ENCODE assay signal across 9 cellular contexts in genomic region chr11:47564933-47565339, GRCh38. TPM values are rescaled to one million over a fixed set of nuclear protein-coding genes. Genes with fewer than 3 reads are reported as not detected.
DNase-seq lines count a peak whose midpoint lies in the region; ATAC-seq and TF ChIP-seq lines count a peak whose summit lies in the region.
"Had no signal": no experiment of that assay in that cellular context is flagged by ENCODE, and none has a peak within 500 bp of the region (broad histone marks: within the 10 kb centered on the region; RNA-seq: fewer than 3 reads in every experiment).

No MANE protein-coding gene starts in this region.

- peak overlapping the region; percentile 72 for H3K27ac ChIP-seq in HL-60 (replicated peaks)
- H3K27ac ChIP-seq in mammary epithelial cell (ENCODE audit: insufficient read depth, low read depth, low read length), result peak overlapping the region; percentile 67
- no peak overlapping the region for H3K27ac ChIP-seq in mesendoderm (ENCODE audit: low read depth, low read length)

- peak overlapping the region; percentile 80 for H3K23ac ChIP-seq in mesendoderm (ENCODE audit: low read length)

- H2BK5ac ChIP-seq in mesendoderm (ENCODE audit: low read length), result no peak overlapping the region

- H3K79me2 ChIP-seq in mammary epithelial cell (ENCODE audit: insufficient read depth, low read length) (peaks cover 46% of the 10 kb centered on the region), mesendoderm (ENCODE audit: control insufficient read depth, insufficient read depth, low read length) (peaks cover 2% of the 10 kb centered on the region)

- H3K9ac ChIP-seq in mammary epithelial cell (ENCODE audit: insufficient read depth, low read length) (peak overlapping the region; percentile 82), mesendoderm (ENCODE audit: low read length) (peak overlapping the region; percentile 72)

- peak overlapping the region; percentile 100 for H3K56ac ChIP-seq in mesendoderm (ENCODE audit: low read length)

- TF ChIP-seq CTCF in GM12865 (IDR thresholded peaks at IDR 0.05; ENCODE audit: insufficient read depth, low read depth, low read length, missing control alignments) (no peak), HL-60 (IDR thresholded peaks at IDR 0.05; ENCODE audit: insufficient read depth, low read length) (no peak), mammary epithelial cell (conservative IDR thresholded peaks at IDR 0.05 in 1 of 2, IDR thresholded peaks at IDR 0.05 in 1 of 2; ENCODE audit: extremely low read depth in 1 of 2, insufficient read depth in 1 of 2, low read depth in 1 of 2, low read length in 2 of 2) (no peak)

- H4K8ac ChIP-seq in mesendoderm (ENCODE audit: low read depth, low read length), result no peak overlapping the region

- H4K5ac ChIP-seq in mesendoderm (ENCODE audit: low read length), result no peak overlapping the region

- peak overlapping the region; percentile 98 for H3K4me2 ChIP-seq in mammary epithelial cell (ENCODE audit: insufficient read depth, low read depth, low read length)
- H3K4me2 ChIP-seq in mesendoderm (ENCODE audit: low read length), result peak overlapping the region; percentile 81

- CTCF ChIA-PET in mammary epithelial cell (lab: Charles Lee; ENCODE audit: low non-redundant PET), result interaction anchor here (0.8 kb wide), 1 partner anchor 191 kb away, joined by 6 read pairs; no protein-coding TSS in a partner anchor

- H3K36me3 ChIP-seq in mammary epithelial cell (ENCODE audit: insufficient read depth, low read length) (peaks cover under 1% of the 10 kb centered on the region), mesendoderm (ENCODE audit: control insufficient read depth, insufficient read depth, low read length) (peaks cover 4% of the 10 kb centered on the region)

- 27% methylated on average over 4 of the region's 11 CpGs for WGBS in mammary epithelial cell (ENCODE audit: low coverage, missing lambda C conversion rate)
- no CpG with 5 or more reads among the region's 11 CpGs for WGBS in mesendoderm (ENCODE audit: extremely low coverage, insufficient coverage, low lambda C conversion rate)

- no peak overlapping the region for H3K4ac ChIP-seq in mesendoderm (ENCODE audit: low read depth, low read length)

- H2AFZ ChIP-seq in mammary epithelial cell (ENCODE audit: low read depth, low read length), result peak overlapping the region; percentile 100

- H2BK120ac ChIP-seq in mesendoderm (ENCODE audit: low read depth, low read length), result no peak overlapping the region

- no peaks in the 10 kb centered on the region for H4K20me1 ChIP-seq in mammary epithelial cell (ENCODE audit: insufficient read depth, low read length)

- H3K27me3 ChIP-seq in HL-60 (ENCODE audit: insufficient read depth, poor library complexity, severe bottlenecking) (no peaks in the 10 kb centered on the region), mammary epithelial cell (ENCODE audit: insufficient read depth, low read length) (no peaks in the 10 kb centered on the region), mesendoderm (ENCODE audit: insufficient read depth, low read length, poor library complexity) (no peaks in the 10 kb centered on the region)

- peak overlapping the region; percentile 19 for H3K18ac ChIP-seq in mesendoderm (ENCODE audit: low read length)

- BruUV-seq in mammary epithelial cell (replicated peaks; lab: Mats Ljungman, UMichigan), result TSS peak; percentile 34

- peak overlapping the region; percentile 82 for H2AK5ac ChIP-seq in mesendoderm (ENCODE audit: low read length)

- no peak for DNase-seq in GM12865 (ENCODE audit: low read depth)
- no peak for DNase-seq in HL-60 (ENCODE audit: low read depth in 1 of 2, low spot score in 1 of 2)
- DNase-seq in mammary epithelial cell, result no peak
- DNase-seq in mesendoderm, result no peak
- DNase-seq in activated gamma-delta T cell treated with Interleukin-2 at 50 U/mL for 16 hours, result no peak
- no peak for DNase-seq in SHP77 treated with DMSO at 0.1 percent for 48 hours (lab: John Stamatoyannopoulos, UW)
- no peak for DNase-seq in UCSD-AML1 (lab: John Stamatoyannopoulos, UW; ENCODE audit: unreplicated experiment)

- dilution Hi-C loops in mammary epithelial cell (cut with HindIII; ENCODE audit: low sequenced_read_pairs), result no loop called here

- H3K79me1 ChIP-seq in mesendoderm (ENCODE audit: low read length), result peaks cover 6% of the 10 kb centered on the region

- H2BK15ac ChIP-seq in mesendoderm (replicated peaks; ENCODE audit: low read depth), result no peak overlapping the region

- in situ Hi-C loops in mammary epithelial cell (cut with MboI; ENCODE audit: low sequenced_read_pairs in 2 of 2), result no loop called here

- H3K9me3 ChIP-seq in mammary epithelial cell (replicated peaks; ENCODE audit: insufficient read depth, low read length), result no peaks in the 10 kb centered on the region

- no peak for ATAC-seq in GM21515 (IDR thresholded peaks at IDR 0.05; ENCODE audit: unreplicated experiment)

- H3K4me1 ChIP-seq in mammary epithelial cell (ENCODE audit: insufficient read depth, low read length) (peaks cover 10% of the 10 kb centered on the region), mesendoderm (ENCODE audit: control insufficient read depth, low read depth, low read length) (peaks cover 2% of the 10 kb centered on the region)

- H3K4me3 ChIP-seq in GM12865 (ENCODE audit: low read depth, low read length), result peak overlapping the region; percentile 75
- peak overlapping the region; percentile 93 for H3K4me3 ChIP-seq in HL-60 (replicated peaks; ENCODE audit: insufficient read depth, low read length)
- H3K4me3 ChIP-seq in mammary epithelial cell (replicated peaks in 1 of 3; ENCODE audit: insufficient read depth in 1 of 3, low read depth in 2 of 3, low read length in 3 of 3), result peak overlapping the region; percentile 73 to 96 (median 94)
- peak overlapping the region; percentile 35 for H3K4me3 ChIP-seq in mesendoderm (ENCODE audit: low read length)

- intact Hi-C loops in mammary epithelial cell (cut with micrococcal nuclease), result no loop called here

RNA-seq across cellular contexts. Expression of gene PTPMT1, which starts 0.5 kb away (rescaled TPM):
- total RNA-seq in mammary epithelial cell, result 10 to 100 TPM; 57.2 to 65.3 TPM
- polyA plus RNA-seq in mammary epithelial cell, result 64.3 TPM
- 24.5 TPM for polyA minus RNA-seq in mammary epithelial cell
- 57.4 TPM for polyA plus RNA-seq in mesendoderm (2013, experiment 1 of 2)
- polyA plus RNA-seq in mesendoderm (2013, experiment 2 of 2), result 59.5 TPM

RNA-seq across cellular contexts. Expression of gene CELF1, which starts 12.0 kb away (rescaled TPM):
- 100 to 1,000 TPM; 113 to 129 TPM for total RNA-seq in mammary epithelial cell
- 75.6 TPM for polyA plus RNA-seq in mammary epithelial cell
- 96.1 TPM for polyA minus RNA-seq in mammary epithelial cell
- 134 TPM for polyA plus RNA-seq in mesendoderm (2013, experiment 1 of 2)
- polyA plus RNA-seq in mesendoderm (2013, experiment 2 of 2), result 128 TPM

RNA-seq across cellular contexts. Expression of gene KBTBD4, which starts 13.8 kb away (rescaled TPM):
- total RNA-seq in mammary epithelial cell, result 10 to 100 TPM; 12.2 to 17.8 TPM
- 19.4 TPM for polyA plus RNA-seq in mammary epithelial cell
- polyA minus RNA-seq in mammary epithelial cell, result 16.9 TPM
- polyA plus RNA-seq in mesendoderm (2013, experiment 1 of 2), result 8.1 TPM
- 8.4 TPM for polyA plus RNA-seq in mesendoderm (2013, experiment 2 of 2)

RNA-seq across cellular contexts. Expression of gene NDUFS3, which starts 13.9 kb away (rescaled TPM):
- total RNA-seq in mammary epithelial cell, result 10 to 100 TPM; 30.5 to 87.0 TPM
- polyA plus RNA-seq in mammary epithelial cell, result 256 TPM
- 57.8 TPM for polyA minus RNA-seq in mammary epithelial cell
- polyA plus RNA-seq in mesendoderm (2013, experiment 1 of 2), result 123 TPM
- 123 TPM for polyA plus RNA-seq in mesendoderm (2013, experiment 2 of 2)

RNA-seq across cellular contexts. Expression of gene FAM180B, which starts 21.5 kb away (rescaled TPM):
- not detected for total RNA-seq in mammary epithelial cell
- not detected for polyA plus RNA-seq in mammary epithelial cell
- polyA minus RNA-seq in mammary epithelial cell, result not detected
- 0.07 TPM for polyA plus RNA-seq in mesendoderm (2013, experiment 1 of 2)
- polyA plus RNA-seq in mesendoderm (2013, experiment 2 of 2), result 0.03 TPM
- total RNA-seq: NCI-H460 had no signal

Comparison
In these comparisons a context has a peak if more than half of its experiments do, and no peak if none do; other contexts are left out.
1. H3K4me3 ChIP-seq: peak in every context shown above with its lines; median percentile 94 in mammary epithelial cell; 93 in HL-60; 75 in GM12865; 35 in mesendoderm.